Comparison of ENCODE assay signal across 11 cellular contexts in genomic region chr1:25805863-25806225, GRCh38. TPM values are rescaled to one million over a fixed set of nuclear protein-coding genes. Genes with fewer than 3 reads are reported as not detected.
DNase-seq lines count a peak whose midpoint lies in the region; ATAC-seq, FAIRE-seq and TF ChIP-seq lines count a peak whose summit lies in the region.
"Had no signal": no experiment of that assay in that cellular context is flagged by ENCODE, and none has a peak within 500 bp of the region (broad histone marks: within the 10 kb centered on the region; RNA-seq: fewer than 3 reads in every experiment).

No MANE protein-coding gene starts in this region.

- H3K27me3 ChIP-seq in astrocyte (ENCODE audit: insufficient read depth, low read length): no peaks in the 10 kb centered on the region
- no peaks in the 10 kb centered on the region for H3K27me3 ChIP-seq in heart left ventricle
- no peaks in the 10 kb centered on the region for H3K27me3 ChIP-seq in Caco-2 (replicated peaks; ENCODE audit: control insufficient read depth, insufficient read depth, low read length)
- H3K27me3 ChIP-seq: adrenal gland had no signal

- peak overlapping the region; percentile 57 for H3K4me2 ChIP-seq in astrocyte (ENCODE audit: low read length)

- 24 to 30% (median 28%) methylated on average over 3 of the region's 3 CpGs for WGBS in heart left ventricle, 4 donors

- POLR2A ChIA-PET in Caco-2 (lab: Charles Lee): no interaction called here

- no peak overlapping the region for H3K27ac Mint-ChIP-seq in astrocyte (ENCODE audit: unreplicated experiment)
- H3K27ac Mint-ChIP-seq in CD14-positive monocyte: no peak overlapping the region
- H3K27ac Mint-ChIP-seq in Caco-2 (ENCODE audit: unreplicated experiment): no peak overlapping the region

- H3K9me3 ChIP-seq in astrocyte (ENCODE audit: insufficient read depth, low read depth, low read length) (no peaks in the 10 kb centered on the region), heart left ventricle (no peaks in the 10 kb centered on the region), Caco-2 (no peaks in the 10 kb centered on the region)
- H3K9me3 ChIP-seq: adrenal gland had no signal

- H3K4me3 ChIP-seq in astrocyte (ENCODE audit: insufficient read depth, low read depth, low read length) (no peak overlapping the region), heart left ventricle (no peak overlapping the region), Caco-2 (ENCODE audit: low read depth, low read length) (no peak overlapping the region)
- H3K4me3 ChIP-seq: adrenal gland, K562 had no signal

- H3K27ac ChIP-seq in astrocyte (ENCODE audit: low read depth, low read length) (no peak overlapping the region), heart left ventricle (peak overlapping the region; percentile 23 to 76 (median 63))

- DNase-seq in AG08396 (ENCODE audit: low spot score) (peak; percentile 48), astrocyte (ENCODE audit: low read depth) (peak; percentile 39), heart left ventricle (peak in 4 of 5 donors; percentile 68 to 80 (median 72)), pons (ENCODE audit: low spot score) (peak; percentile 78), NCI-H82 (lab: John Stamatoyannopoulos, UW) (no peak), CD14-positive monocyte (ENCODE audit: low spot score) (no peak), Caco-2 (no peak)
- DNase-seq: activated CD4-positive, alpha-beta T cell treated with anti-CD3 and anti-CD28 coated beads, Interleukin-2, amount 50 U/mL, for 48 hours had no signal

- ATAC-seq in heart left ventricle: peak; percentile 73 to 82 (median 78)
- no peak for ATAC-seq in GM19395 (IDR thresholded peaks at IDR 0.05; ENCODE audit: unreplicated experiment)
- ATAC-seq: K562 had no signal

- H2AFZ ChIP-seq in astrocyte (ENCODE audit: low read depth, low read length): no peak overlapping the region

- peaks cover 18% of the 10 kb centered on the region for H3K36me3 Mint-ChIP-seq in astrocyte (ENCODE audit: low read depth, unreplicated experiment)
- peaks cover 30 to 58% of the 10 kb centered on the region in 2 donors for H3K36me3 Mint-ChIP-seq in CD14-positive monocyte
- peaks cover 8% of the 10 kb centered on the region for H3K36me3 Mint-ChIP-seq in Caco-2 (ENCODE audit: insufficient read depth, unreplicated experiment)

- peaks cover 11% of the 10 kb centered on the region for H3K79me2 ChIP-seq in astrocyte (ENCODE audit: insufficient read depth, low read length)

- H4K20me1 ChIP-seq in astrocyte (ENCODE audit: insufficient read depth, low read length): peaks cover 35% of the 10 kb centered on the region

- H3K4me3 Mint-ChIP-seq in astrocyte (ENCODE audit: unreplicated experiment) (no peak overlapping the region), CD14-positive monocyte (no peak overlapping the region), Caco-2 (ENCODE audit: unreplicated experiment) (no peak overlapping the region)

- TF ChIP-seq POLR2A in heart left ventricle (IDR thresholded peaks at IDR 0.05): no peak

- H3K4me1 ChIP-seq in astrocyte (ENCODE audit: insufficient read depth, low read length): peaks cover 26% of the 10 kb centered on the region
- peaks cover 6 to 89% (median 68%) of the 10 kb centered on the region in 12 donors for H3K4me1 ChIP-seq in heart left ventricle
- no peaks in the 10 kb centered on the region for H3K4me1 ChIP-seq in Caco-2

- no peak for FAIRE-seq in astrocyte (lab: Jason Lieb, UNC)
- FAIRE-seq: K562 had no signal

- H3K36me3 ChIP-seq in astrocyte (ENCODE audit: insufficient read depth, low read length): peaks cover 5% of the 10 kb centered on the region
- peaks cover 0 to 50% (median 29%) of the 10 kb centered on the region in 9 donors for H3K36me3 ChIP-seq in heart left ventricle
- H3K36me3 ChIP-seq in Caco-2 (ENCODE audit: control insufficient read depth, insufficient read depth, low read length): no peaks in the 10 kb centered on the region; the same call in 1 of the 2 replicates

- intact Hi-C loops in heart left ventricle (cut with DNase I): loop anchor here in 3 of 10 donors (5.0 to 10.0 kb wide), 3 partner anchors 301 to 559 kb away; partner anchors contain the start of genes RHCE (in 1 of the 3) and RSRP1 (in 1 of the 3)
- intact Hi-C loops in CD14-positive monocyte (cut with micrococcal nuclease): loop anchor here (10.0 kb wide), 1 partner anchor 191 kb away; the partner anchor contains the start of gene MAN1C1 (in 2 of the 2)
- intact Hi-C loops in Caco-2 (cut with micrococcal nuclease; ENCODE audit: unreplicated experiment): no loop called here

- CTCF ChIA-PET in Caco-2 (lab: Charles Lee): no interaction called here

- TF ChIP-seq CTCF in astrocyte (IDR thresholded peaks at IDR 0.05; ENCODE audit: insufficient read depth, low read depth, low read length): no peak
- TF ChIP-seq CTCF in heart left ventricle (IDR thresholded peaks at IDR 0.05): no peak
- no peak for TF ChIP-seq CTCF in CD14-positive monocyte (IDR thresholded peaks at IDR 0.05)
- TF ChIP-seq CTCF in Caco-2 (IDR thresholded peaks at IDR 0.05; ENCODE audit: insufficient read depth in 1 of 2, low read depth in 1 of 2, low read length in 1 of 2, severe bottlenecking in 1 of 2, unreplicated experiment in 1 of 2): no peak

- H3K27me3 Mint-ChIP-seq in astrocyte (ENCODE audit: low read depth, unreplicated experiment): no peaks in the 10 kb centered on the region
- peaks cover 0 to 3% (median 2%) of the 10 kb centered on the region in 3 donors for H3K27me3 Mint-ChIP-seq in CD14-positive monocyte (ENCODE audit: low read depth in 3 of 3)
- no peaks in the 10 kb centered on the region for H3K27me3 Mint-ChIP-seq in Caco-2 (ENCODE audit: insufficient read depth, unreplicated experiment)

- no peaks in the 10 kb centered on the region for H3K9me3 Mint-ChIP-seq in astrocyte (ENCODE audit: unreplicated experiment)
- peaks cover 0 to 1% (median 0%) of the 10 kb centered on the region in 7 donors for H3K9me3 Mint-ChIP-seq in CD14-positive monocyte
- H3K9me3 Mint-ChIP-seq in Caco-2 (ENCODE audit: unreplicated experiment): no peaks in the 10 kb centered on the region

- BruUV-seq in Caco-2 (replicated peaks; lab: Mats Ljungman, UMichigan): no TSS peak

- peak overlapping the region; percentile 16 for H3K9ac ChIP-seq in astrocyte (ENCODE audit: low read length)

- H3K4me1 Mint-ChIP-seq in astrocyte (ENCODE audit: low read depth, unreplicated experiment) (peaks cover 6% of the 10 kb centered on the region), CD14-positive monocyte (peaks cover 35% of the 10 kb centered on the region), Caco-2 (ENCODE audit: low read depth, unreplicated experiment) (no peaks in the 10 kb centered on the region)

RNA-seq across cellular contexts. Expression of gene SELENON, which starts 5.9 kb away (rescaled TPM):
- total RNA-seq in astrocyte (64.1 and 67.0 TPM in 2 replicates), heart left ventricle (10 to 100 TPM; 39.8 to 92.3 (median 48.5) TPM), Caco-2 (2022) (58.3 and 60.6 TPM in 2 replicates)
- polyA plus RNA-seq in heart left ventricle (10 to 100 TPM; 28.9 to 53.2 TPM), CD14-positive monocyte (1 to 10 TPM; 1.5 to 3.5 TPM)

RNA-seq across cellular contexts. Expression of gene MTFR1L, which starts 13.9 kb away (rescaled TPM):
- total RNA-seq in astrocyte (44.6 and 51.2 TPM in 2 replicates), heart left ventricle (100 to 1,000 TPM; 123 to 319 (median 214) TPM), Caco-2 (2022) (23.5 and 26.2 TPM in 2 replicates)
- polyA plus RNA-seq in heart left ventricle (100 to 1,000 TPM; 135 to 146 TPM), CD14-positive monocyte (10 to 100 TPM; 67.3 to 69.9 TPM)

RNA-seq across cellular contexts. Expression of gene AUNIP, which starts 53.4 kb away (rescaled TPM):
- total RNA-seq in astrocyte: 1.3 and 2.1 TPM in 2 replicates
- 1 to 10 TPM in 1 of 9 donors, under 1 TPM in 2, not detected in 6; 0.25 to 1.5 (median 0.27) TPM for total RNA-seq in heart left ventricle
- polyA plus RNA-seq in heart left ventricle: under 1 TPM in 1 of 2 donors, not detected in 1; 0.19 TPM
- under 1 TPM; 0.44 TPM for polyA plus RNA-seq in CD14-positive monocyte
- 12.3 and 16.8 TPM in 2 replicates for total RNA-seq in Caco-2 (2022)

Comparison
In these comparisons a context has a peak if more than half of its experiments do, and no peak if none do; other contexts are left out.
1. DNase-seq: peak in AG08396 (single experiment), astrocyte (single experiment), heart left ventricle (4 of 5) and pons (single experiment); none in NCI-H82 (single experiment), CD14-positive monocyte (single experiment) and Caco-2 (0 of 2).